Comparison of ENCODE assay signal across 17 cellular contexts in the genomic region with DNA sequence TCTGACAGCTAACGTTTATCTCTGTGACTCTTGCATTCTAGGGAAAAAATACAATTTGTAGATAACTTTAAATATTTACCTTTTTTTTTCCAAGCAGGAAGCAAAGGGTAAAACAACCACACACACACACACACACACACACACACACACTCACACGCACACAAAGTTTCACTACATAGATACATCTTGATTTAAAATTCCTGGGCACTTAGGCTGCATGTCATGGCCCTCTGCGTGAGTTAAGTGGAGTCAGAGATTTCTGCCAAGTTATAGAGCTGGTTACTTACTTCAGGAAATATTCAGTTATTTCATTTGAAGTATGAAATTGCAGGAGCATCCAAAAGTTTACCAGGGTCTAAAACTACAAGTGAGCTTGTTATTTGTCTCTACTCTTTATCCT.
DNase-seq lines count a peak whose midpoint lies in the region; ATAC-seq and TF ChIP-seq lines count a peak whose summit lies in the region.
"Had no signal": no experiment of that assay in that cellular context is flagged by ENCODE, and none has a peak within 500 bp of the region (broad histone marks: within the 10 kb centered on the region; RNA-seq: fewer than 3 reads in every experiment).

No MANE protein-coding gene starts in this region.

- in situ Hi-C loops in IMR-90 (cut with MboI; ENCODE audit: low sequenced_read_pairs) = loop anchor here (5.0 to 25.0 kb wide), 4 partner anchors 300 to 800 kb away; a partner anchor contains a TSS

- TF ChIP-seq RAD21 in IMR-90 (IDR thresholded peaks at IDR 0.05; ENCODE audit: low read length) = no peak

- no CpG with 5 or more reads among the region's 3 CpGs for WGBS in IMR-90 (ENCODE audit: extremely low coverage in 2 of 2, insufficient read length in 1 of 2), 2 experiments

- H3K18ac ChIP-seq in IMR-90 (ENCODE audit: low read depth, low read length) = peak overlapping the region; percentile 99

- peak overlapping the region; percentile 47; the same call in 1 of the 2 replicates for H3K4me2 ChIP-seq in IMR-90 (ENCODE audit: low read depth, low read length)

- TF ChIP-seq POLR2A in IMR-90 (IDR thresholded peaks at IDR 0.05; ENCODE audit: low read depth, low read length) = no peak

- peak overlapping the region; percentile 95; the same call in 1 of the 2 replicates for H3K4ac ChIP-seq in IMR-90 (ENCODE audit: low read depth, low read length)

- peak overlapping the region; percentile 100 for H2BK5ac ChIP-seq in IMR-90 (ENCODE audit: low read depth, low read length, poor library complexity, severe bottlenecking)

- dilution Hi-C loops in IMR-90 (cut with HindIII; ENCODE audit: low sequenced_read_pairs, unreplicated experiment) = no loop called here

- H3K27me3 ChIP-seq in IMR-90 (ENCODE audit: control insufficient read depth, insufficient read depth, low read length) (no peaks in the 10 kb centered on the region), muscle layer of colon (ENCODE audit: control insufficient read depth in 1 of 2, insufficient read depth in 2 of 2, low read length in 2 of 2) (no peaks in the 10 kb centered on the region), ascending aorta (no peaks in the 10 kb centered on the region)
- H3K27me3 ChIP-seq: esophagus muscularis mucosa had no signal

- peaks cover 6 to 31% of the 10 kb centered on the region in 2 experiments; a peak in 3 of 4 replicates for H3K79me1 ChIP-seq in IMR-90 (ENCODE audit: low read depth in 1 of 2, low read length in 2 of 2)

- peak overlapping the region; percentile 93; the same call in 1 of the 2 replicates for H4K5ac ChIP-seq in IMR-90 (ENCODE audit: low read depth, low read length)

- TF ChIP-seq CTCF in AG09309 (IDR thresholded peaks at IDR 0.05; ENCODE audit: control insufficient read depth, insufficient read depth, low read depth, low read length, missing control alignments) (no peak), IMR-90 (conservative IDR thresholded peaks at IDR 0.05; ENCODE audit: low read depth, low read length) (no peak), cardiac fibroblast (IDR thresholded peaks at IDR 0.05; ENCODE audit: low read depth, low read length) (no peak), ascending aorta (IDR thresholded peaks at IDR 0.05) (no peak)

- no peak overlapping the region for H2AK5ac ChIP-seq in IMR-90 (ENCODE audit: low read depth, low read length)

- peak overlapping the region; percentile 97 for H4K91ac ChIP-seq in IMR-90 (ENCODE audit: insufficient read depth, low read depth, low read length)

- H2AFZ ChIP-seq in IMR-90 (replicated peaks; ENCODE audit: low read length, poor library complexity) = no peak overlapping the region

- H3K9me3 ChIP-seq in IMR-90 (ENCODE audit: control insufficient read depth, insufficient read depth, low read length) (no peaks in the 10 kb centered on the region), muscle layer of colon (ENCODE audit: low read length) (no peaks in the 10 kb centered on the region), ascending aorta (no peaks in the 10 kb centered on the region)
- H3K9me3 ChIP-seq: esophagus muscularis mucosa had no signal

- DNase-seq in AG09309 (ENCODE audit: low read depth) (peak; percentile 77), IMR-90 (peak; percentile 95), cardiac fibroblast (ENCODE audit: low read depth in 2 of 2) (peak; percentile 65 to 80), midbrain (lab: John Stamatoyannopoulos, UW) (no peak), D341Med (ENCODE audit: low spot score) (no peak), ascending aorta (ENCODE audit: low spot score in 2 of 2) (no peak)
- DNase-seq: activated CD8-positive, alpha-beta T cell treated with anti-CD3 and anti-CD28 coated beads for 36 hours; activated naive CD8-positive, alpha-beta T cell treated with anti-CD3 and anti-CD28 coated beads, Interleukin-2, amount 50 U/mL, for 24 hours; NCI-H2029; NCI-H526; PC-3 had no signal

- POLR2A ChIA-PET in IMR-90 (lab: Charles Lee; ENCODE audit: unreplicated experiment) = interaction anchor here (0.6 to 1.0 kb wide), 3 partner anchors 72 to 568 kb away, joined by 3 to 9 read pairs (median 3); no protein-coding TSS in a partner anchor

- intact Hi-C loops in IMR-90 (cut with micrococcal nuclease) = loop anchor here (1.0 to 10.0 kb wide), 7 partner anchors 157 to 917 kb away; no protein-coding TSS in a partner anchor
- intact Hi-C loops in ascending aorta (cut with DNase I) = no loop called here

- peak; percentile 61 for ATAC-seq in IMR-90 (ENCODE audit: low read depth)
- no peak for ATAC-seq in esophagus mucosa
- ATAC-seq: activated CD8-positive, alpha-beta T cell treated with anti-CD3 and anti-CD28 coated beads for 36 hours; activated naive CD8-positive, alpha-beta T cell treated with anti-CD3 and anti-CD28 coated beads, Interleukin-2, amount 50 U/mL, for 24 hours; PC-3; stimulated activated effector memory CD8-positive, alpha-beta T cell treated with anti-CD3 and anti-CD28 coated beads, Interleukin-12 subunit alpha, Interleukin-12 subunit beta, amount 100 ng/mL, for 72 hours had no signal

- peak overlapping the region; percentile 94; the same call in 1 of the 2 replicates for H3K14ac ChIP-seq in IMR-90 (replicated peaks; ENCODE audit: low read depth, low read length)

- CTCF ChIA-PET in IMR-90 (lab: Yijun Ruan, JAX) = interaction anchor here (0.7 to 1.4 kb wide), 5 partner anchors 28 to 615 kb away, joined by 3 to 6 read pairs (median 3); no protein-coding TSS in a partner anchor

- H3K27ac ChIP-seq in IMR-90 (ENCODE audit: insufficient read depth, low read length) = peak overlapping the region; percentile 92
- H3K27ac ChIP-seq in muscle layer of colon (ENCODE audit: low read depth, low read length) = peak overlapping the region; percentile 6
- no peak overlapping the region for H3K27ac ChIP-seq in ascending aorta
- H3K27ac ChIP-seq: C4-2B, coronary artery, esophagus muscularis mucosa had no signal

- no peaks in the 10 kb centered on the region for H4K20me1 ChIP-seq in IMR-90 (ENCODE audit: insufficient read depth, low read length)

- peak overlapping the region; percentile 98 for H2BK20ac ChIP-seq in IMR-90 (ENCODE audit: low read depth, low read length)

- no peak overlapping the region for H3K4me3 ChIP-seq in AG09309 (ENCODE audit: control insufficient read depth, low read depth, low read length)
- no peak overlapping the region for H3K4me3 ChIP-seq in IMR-90 (ENCODE audit: insufficient read depth, low read depth, low read length)
- no peak overlapping the region for H3K4me3 ChIP-seq in cardiac fibroblast (replicated peaks in 1 of 2; ENCODE audit: low read depth in 2 of 2, low read length in 2 of 2)
- no peak overlapping the region for H3K4me3 ChIP-seq in muscle layer of colon (ENCODE audit: low read depth in 1 of 2, low read length in 2 of 2)
- no peak overlapping the region for H3K4me3 ChIP-seq in ascending aorta
- H3K4me3 ChIP-seq: coronary artery, esophagus muscularis mucosa had no signal

- H2BK120ac ChIP-seq in IMR-90 (ENCODE audit: low read depth, low read length) = peak overlapping the region; percentile 99

- H3K9ac ChIP-seq in IMR-90 (ENCODE audit: low read depth, low read length) = peak overlapping the region; percentile 74; the same call in 1 of the 2 replicates
- no peak overlapping the region for H3K9ac ChIP-seq in muscle layer of colon (ENCODE audit: low read length)

- peak overlapping the region; percentile 98 for H3K56ac ChIP-seq in IMR-90 (ENCODE audit: extremely low read depth, insufficient read depth, low read length)

- BruUV-seq in IMR-90 (replicated peaks; lab: Mats Ljungman, UMichigan) = no TSS peak

- H3K4me1 ChIP-seq in IMR-90 (ENCODE audit: control insufficient read depth, insufficient read depth, low read length) (peaks cover 23% of the 10 kb centered on the region), muscle layer of colon (ENCODE audit: insufficient read depth, low read length) (peaks cover 38% of the 10 kb centered on the region), ascending aorta (peaks cover 0 to 3% of the 10 kb centered on the region in 2 donors)

- H3K23ac ChIP-seq in IMR-90 (ENCODE audit: low read depth, low read length) = peak overlapping the region; percentile 95; the same call in 1 of the 2 replicates

- no peaks in the 10 kb centered on the region for H3K36me3 ChIP-seq in IMR-90 (ENCODE audit: control insufficient read depth, insufficient read depth, low read length)
- H3K36me3 ChIP-seq in muscle layer of colon (ENCODE audit: insufficient read depth, low read length) = no peaks in the 10 kb centered on the region
- H3K36me3 ChIP-seq in ascending aorta = no peaks in the 10 kb centered on the region
- H3K36me3 ChIP-seq: esophagus muscularis mucosa had no signal

- peak overlapping the region; percentile 86 to 97 for H4K8ac ChIP-seq in IMR-90 (ENCODE audit: low read depth in 2 of 2, low read length in 2 of 2)

- no peaks in the 10 kb centered on the region for H3K9me1 ChIP-seq in IMR-90 (ENCODE audit: insufficient read depth, low read length)

- H2BK15ac ChIP-seq in IMR-90 (ENCODE audit: low read depth, low read length) = peak overlapping the region; percentile 86; the same call in 2 of the 3 replicates

- H2AK9ac ChIP-seq in IMR-90 (replicated peaks; ENCODE audit: low read depth, low read length, poor library complexity) = no peak overlapping the region

TF ChIP-seq in IMR-90, 13 proteins besides CTCF, POLR2A, EP300 and RAD21:
- TF ChIP-seq BHLHE40 (IDR thresholded peaks at IDR 0.05; ENCODE audit: low read depth, low read length) (peak; percentile 49; the same call in 1 of the 2 replicates), SMC3 (IDR thresholded peaks at IDR 0.05; ENCODE audit: low read depth, low read length) (0 out of 2 replicates have a peak, but pooled peaks have one; percentile 8), CEBPB (IDR thresholded peaks at IDR 0.05; ENCODE audit: low read depth, low read length) (no peak)
TF ChIP-seq in IMR-90: peak in this region for 2.

Comparison
In these comparisons a context has a peak if more than half of its experiments do, and no peak if none do; other contexts are left out.
1. DNase-seq: peak in AG09309 (single experiment), IMR-90 (single experiment) and cardiac fibroblast (2 of 2); none in midbrain (single experiment), D341Med (single experiment) and ascending aorta (0 of 2).
2. H3K27ac ChIP-seq: peak in IMR-90 (single experiment) and muscle layer of colon (single experiment); none in ascending aorta (0 of 2).